ENCODE assay signal across 1 cellular context in genomic region chr17:58541249-58541648, GRCh38.
TF ChIP-seq lines count a peak whose summit lies in the region.

No MANE protein-coding gene starts in this region.

TF ChIP-seq in HepG2, 621 proteins besides CTCF, POLR2A, EP300 and RAD21:
- no peak for TF ChIP-seq MAZ (IDR thresholded peaks at IDR 0.05; ENCODE audit: borderline replicate concordance, low read depth, low read length)
- no peak for TF ChIP-seq MAZ (CRISPR knock-in tag; IDR thresholded peaks at IDR 0.05; ENCODE audit: low read depth)
- no peak for TF ChIP-seq ZNF710 (CRISPR knock-in tag; IDR thresholded peaks at IDR 0.05; ENCODE audit: borderline replicate concordance)
- TF ChIP-seq ZBTB7A (CRISPR knock-in tag; IDR thresholded peaks at IDR 0.05) = no peak
- TF ChIP-seq ZNF776 (CRISPR knock-in tag; IDR thresholded peaks at IDR 0.05) = no peak
- TF ChIP-seq ZNF704 (CRISPR knock-in tag; IDR thresholded peaks at IDR 0.05; ENCODE audit: borderline replicate concordance) = no peak
- TF ChIP-seq NBN (conservative IDR thresholded peaks at IDR 0.05) = no peak
- no peak for TF ChIP-seq TOE1 (CRISPR knock-in tag; IDR thresholded peaks at IDR 0.05)
- no peak for TF ChIP-seq GMEB2 (CRISPR knock-in tag; IDR thresholded peaks at IDR 0.05; ENCODE audit: low read depth)
- TF ChIP-seq PRDM4 (CRISPR knock-in tag; IDR thresholded peaks at IDR 0.05; ENCODE audit: borderline replicate concordance) = no peak
- no peak for TF ChIP-seq HNRNPK (IDR thresholded peaks at IDR 0.05; ENCODE audit: low read depth, low read length, poor library complexity, severe bottlenecking)
- no peak for TF ChIP-seq ZFP82 (CRISPR knock-in tag; IDR thresholded peaks at IDR 0.05; ENCODE audit: borderline replicate concordance)
- no peak for TF ChIP-seq KLF12 (CRISPR knock-in tag; IDR thresholded peaks at IDR 0.05; ENCODE audit: borderline replicate concordance)
- TF ChIP-seq DPF2 (CRISPR knock-in tag; IDR thresholded peaks at IDR 0.05; ENCODE audit: borderline replicate concordance, low read depth) = no peak
- no peak for TF ChIP-seq GRHL1 (CRISPR knock-in tag; conservative IDR thresholded peaks at IDR 0.05)
- no peak for TF ChIP-seq ZNF207 (IDR thresholded peaks at IDR 0.05; ENCODE audit: borderline replicate concordance)
- TF ChIP-seq NCOA2 (CRISPR knock-in tag; IDR thresholded peaks at IDR 0.05) = no peak
- TF ChIP-seq ZNF101 (CRISPR knock-in tag; IDR thresholded peaks at IDR 0.05; ENCODE audit: borderline replicate concordance, low read depth) = no peak
